In the genomic region with DNA sequence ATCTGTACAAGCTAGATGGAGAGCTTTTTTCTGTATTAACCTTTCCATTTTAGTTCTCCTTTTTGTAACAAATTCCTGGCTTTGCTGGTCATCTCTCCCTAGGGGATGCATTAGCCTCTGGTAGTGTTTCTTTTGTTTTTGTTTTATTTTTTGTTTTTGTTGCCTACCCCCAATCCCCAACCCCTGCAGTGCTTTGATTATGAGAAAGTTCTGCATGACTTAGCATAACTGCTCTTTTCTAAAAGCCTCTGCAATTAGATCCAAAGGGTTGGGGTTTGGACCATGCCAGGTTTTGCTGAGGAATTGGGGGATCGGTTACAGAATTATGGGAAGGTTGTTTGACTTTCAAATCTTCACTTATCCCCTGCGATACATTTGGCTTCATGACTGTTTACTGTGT, we compare ENCODE assay signal across 17 cellular contexts.
DNase-seq lines count a peak whose midpoint lies in the region; ATAC-seq and TF ChIP-seq lines count a peak whose summit lies in the region.
"Had no signal": no experiment of that assay in that cellular context is flagged by ENCODE, and none has a peak within 500 bp of the region (broad histone marks: within the 10 kb centered on the region; RNA-seq: fewer than 3 reads in every experiment).

No MANE protein-coding gene starts in this region.

- TF ChIP-seq CTCF in AG09319 (IDR thresholded peaks at IDR 0.05; ENCODE audit: low read depth, low read length) (no peak), astrocyte of the spinal cord (IDR thresholded peaks at IDR 0.05; ENCODE audit: low read depth, low read length) (no peak)

- no peaks in the 10 kb centered on the region for H3K27me3 ChIP-seq in HUES6 (ENCODE audit: control insufficient read depth, insufficient read depth, low read length)
- H3K27me3 ChIP-seq: foreskin keratinocyte had no signal

- H3K4me1 ChIP-seq in HUES6 (ENCODE audit: control insufficient read depth, insufficient read depth, low read length), result peaks cover 18% of the 10 kb centered on the region
- H3K4me1 ChIP-seq: foreskin keratinocyte, psoas muscle had no signal

- in situ Hi-C loops in astrocyte of the spinal cord (cut with HindIII; ENCODE audit: low sequenced_read_pairs), result no loop called here

- H3K9ac ChIP-seq in HUES6 (ENCODE audit: low read length), result no peak overlapping the region

- ATAC-seq in GM21529 (IDR thresholded peaks at IDR 0.05; ENCODE audit: unreplicated experiment) (no peak), GM19324 (IDR thresholded peaks at IDR 0.05; ENCODE audit: low FRiP score, unreplicated experiment) (no peak), left cardiac atrium (no peak), HG03039 (IDR thresholded peaks at IDR 0.05; ENCODE audit: unreplicated experiment) (no peak)
- ATAC-seq: psoas muscle had no signal

- H3K4me3 ChIP-seq in HUES6 (ENCODE audit: low read depth, low read length) (0 out of 2 replicates have a peak overlapping the region, but pooled peaks have one; percentile 6), astrocyte of the spinal cord (ENCODE audit: low read depth, low read length) (no peak overlapping the region)
- H3K4me3 ChIP-seq: psoas muscle, thoracic aorta had no signal

- intact Hi-C loops in left cardiac atrium (cut with DNase I), result no loop called here

- H3K27ac ChIP-seq in HUES6 (ENCODE audit: low read depth, low read length), result 0 out of 2 replicates have a peak overlapping the region, but pooled peaks have one; percentile 13
- H3K27ac ChIP-seq: foreskin keratinocyte, psoas muscle, thoracic aorta had no signal

- no peaks in the 10 kb centered on the region for H3K36me3 ChIP-seq in HUES6 (ENCODE audit: control insufficient read depth, insufficient read depth, low read length)
- H3K36me3 ChIP-seq: thoracic aorta had no signal

- no peaks in the 10 kb centered on the region for H3K9me3 ChIP-seq in HUES6 (ENCODE audit: control insufficient read depth, insufficient read depth, low read depth, low read length)
- H3K9me3 ChIP-seq: psoas muscle, thoracic aorta had no signal

- DNase-seq in AG09319 (ENCODE audit: extremely low read depth, low read depth) (peak; percentile 18), astrocyte of the spinal cord (ENCODE audit: low read depth, low spot score) (peak; percentile 18), myocyte (ENCODE audit: low read depth) (peak; percentile 15), left cardiac atrium (no peak)
- DNase-seq: activated T-cell treated with anti-CD3 and anti-CD28 coated beads for 4 hours; amygdala; hypothalamus; NCI-H1092 treated with DMSO at 0.1 percent for 48 hours; NK-92 treated with Interleukin-12 subunit alpha and Interleukin-12 subunit beta, amount 100 ng/mL, for 24 hours; psoas muscle; SW 1271 had no signal
